In the genomic region with DNA sequence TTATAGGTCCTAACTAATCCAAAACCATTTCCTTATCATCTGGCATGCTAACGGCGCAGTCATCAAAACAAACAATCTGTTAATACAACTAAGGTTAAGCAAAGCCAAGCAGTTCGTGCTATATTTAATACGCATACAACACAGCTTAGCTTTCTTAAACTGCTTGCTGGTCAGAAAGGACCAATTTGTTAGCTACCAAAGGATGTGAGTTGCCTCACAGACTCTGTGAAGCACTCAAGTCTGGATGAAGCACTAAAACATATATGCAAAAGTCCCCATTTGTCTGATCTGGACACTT, we compare ENCODE assay signal across 9 cellular contexts.
DNase-seq lines count a peak whose midpoint lies in the region; ATAC-seq lines count a peak whose summit lies in the region.
"Had no signal": no experiment of that assay in that cellular context is flagged by ENCODE, and none has a peak within 500 bp of the region (broad histone marks: within the 10 kb centered on the region; RNA-seq: fewer than 3 reads in every experiment).

No MANE protein-coding gene starts in this region.

- H3K4me1 ChIP-seq in adipocyte (ENCODE audit: control insufficient read depth, insufficient read depth, low read length): peaks cover 44% of the 10 kb centered on the region

- peaks cover 25% of the 10 kb centered on the region for H3K36me3 ChIP-seq in adipocyte (ENCODE audit: control insufficient read depth, insufficient read depth, low read length, severe bottlenecking)

- ATAC-seq in left ventricle myocardium superior (peak; percentile 30), HG02840 (IDR thresholded peaks at IDR 0.05; ENCODE audit: low FRiP score, unreplicated experiment) (no peak), GM18502 (IDR thresholded peaks at IDR 0.05; ENCODE audit: poor library complexity, unreplicated experiment) (no peak)

- peak; percentile 43 for DNase-seq in EL
- DNase-seq in adipocyte (ENCODE audit: low read depth): peak; percentile 39
- no peak for DNase-seq in left ventricle myocardium superior
- DNase-seq in skeletal muscle cell (ENCODE audit: low read depth): no peak
- DNase-seq in effector CD4-positive, alpha-beta T cell: no peak
- no peak for DNase-seq in SIG-M5 treated with dmso at 0.1 percent for 504 hours (lab: John Stamatoyannopoulos, UW; ENCODE audit: unreplicated experiment)
- DNase-seq: T-helper 9 cell had no signal

- intact Hi-C loops in left ventricle myocardium superior (cut with micrococcal nuclease): loop anchor here (10.0 kb wide), 1 partner anchor 52 kb away; no protein-coding TSS in a partner anchor

- no peaks in the 10 kb centered on the region for H3K9me3 ChIP-seq in adipocyte (ENCODE audit: control insufficient read depth, low read length)

- no peaks in the 10 kb centered on the region for H3K27me3 ChIP-seq in adipocyte (replicated peaks; ENCODE audit: control insufficient read depth, insufficient read depth, low read length)

- H3K4me3 ChIP-seq in adipocyte (ENCODE audit: low read length) (no peak overlapping the region), skeletal muscle cell (ENCODE audit: low read depth, low read length) (peak overlapping the region; percentile 3)

- H3K9ac ChIP-seq in adipocyte (ENCODE audit: low read length): peak overlapping the region; percentile 50

Comparison
In these comparisons a context has a peak if more than half of its experiments do, and no peak if none do; other contexts are left out.
1. DNase-seq: peak in EL (single experiment) and adipocyte (single experiment); none in left ventricle myocardium superior (single experiment), skeletal muscle cell (single experiment), effector CD4-positive, alpha-beta T cell (single experiment) and SIG-M5 treated with dmso at 0.1 percent for 504 hours (single experiment).